ENCODE assay signal across 26 cellular contexts in the genomic region with DNA sequence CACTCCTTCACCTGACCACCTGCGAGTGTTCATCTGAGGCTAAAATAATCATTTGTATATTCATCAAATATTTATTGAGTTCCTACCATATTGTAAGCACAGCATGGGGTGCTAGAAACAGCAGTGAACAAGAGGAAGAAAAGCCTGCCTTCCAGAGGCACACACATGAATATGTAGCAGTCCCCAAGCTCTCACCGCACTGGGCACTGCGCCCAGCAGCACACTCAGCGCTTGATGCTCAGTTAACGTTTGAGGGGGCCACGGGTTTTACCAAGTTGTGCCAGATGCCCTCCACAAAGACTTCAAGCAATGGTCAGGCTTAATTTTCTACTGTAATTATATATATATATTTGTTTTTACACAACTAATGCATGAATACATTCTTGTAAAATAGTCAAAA. TPM values are rescaled to one million over a fixed set of nuclear protein-coding genes. Genes with fewer than 3 reads are reported as not detected.
DNase-seq lines count a peak whose midpoint lies in the region; ATAC-seq and TF ChIP-seq lines count a peak whose summit lies in the region.
"Had no signal": no experiment of that assay in that cellular context is flagged by ENCODE, and none has a peak within 500 bp of the region (broad histone marks: within the 10 kb centered on the region; RNA-seq: fewer than 3 reads in every experiment).

No MANE protein-coding gene starts in this region.

- no peak overlapping the region for H3K4me3 Mint-ChIP-seq in stimulated activated effector memory CD8-positive, alpha-beta T cell treated with anti-CD3 and anti-CD28 coated beads, Interleukin-12 subunit alpha, Interleukin-12 subunit beta, amount 100 ng/mL, for 72 hours
- H3K4me3 Mint-ChIP-seq in immature natural killer cell = no peak overlapping the region
- H3K4me3 Mint-ChIP-seq: activated CD4-positive, alpha-beta T cell treated with anti-CD3 and anti-CD28 coated beads, Interleukin-2, amount 10 ng/mL, durations not matched to agents 24 days and 14 days; activated T-cell treated with anti-CD3 and anti-CD28 coated beads, Interleukin-2, amount 50 U/mL, for 24 hours; CD4-positive, CD25-positive, alpha-beta regulatory T cell; IgD-negative memory B cell; natural killer cell treated with Interleukin-12 subunit alpha and Interleukin-12 subunit beta and Interleukin-15 and Interleukin-18, amount 100 ng/mL, for 72 hours had no signal

- H3K4me1 Mint-ChIP-seq in stimulated activated effector memory CD8-positive, alpha-beta T cell treated with anti-CD3 and anti-CD28 coated beads, Interleukin-12 subunit alpha, Interleukin-12 subunit beta, amount 100 ng/mL, for 72 hours = no peaks in the 10 kb centered on the region
- no peaks in the 10 kb centered on the region for H3K4me1 Mint-ChIP-seq in immature natural killer cell
- H3K4me1 Mint-ChIP-seq: activated CD4-positive, alpha-beta T cell treated with anti-CD3 and anti-CD28 coated beads, Interleukin-2, amount 10 ng/mL, durations not matched to agents 24 days and 14 days had no signal

- H3K27ac Mint-ChIP-seq in stimulated activated effector memory CD8-positive, alpha-beta T cell treated with anti-CD3 and anti-CD28 coated beads, Interleukin-12 subunit alpha, Interleukin-12 subunit beta, amount 100 ng/mL, for 72 hours = peak overlapping the region; percentile 58
- H3K27ac Mint-ChIP-seq in immature natural killer cell = no peak overlapping the region
- H3K27ac Mint-ChIP-seq: activated CD4-positive, alpha-beta T cell treated with anti-CD3 and anti-CD28 coated beads, Interleukin-2, amount 10 ng/mL, durations not matched to agents 24 days and 14 days; activated T-cell treated with anti-CD3 and anti-CD28 coated beads, Interleukin-2, amount 50 U/mL, for 24 hours; IgD-negative memory B cell; natural killer cell treated with Interleukin-12 subunit alpha and Interleukin-12 subunit beta and Interleukin-15 and Interleukin-18, amount 100 ng/mL, for 72 hours had no signal

- H3K36me3 Mint-ChIP-seq in stimulated activated effector memory CD8-positive, alpha-beta T cell treated with anti-CD3 and anti-CD28 coated beads, Interleukin-12 subunit alpha, Interleukin-12 subunit beta, amount 100 ng/mL, for 72 hours = peaks cover 28% of the 10 kb centered on the region
- H3K36me3 Mint-ChIP-seq in immature natural killer cell = peaks cover 13 to 28% (median 17%) of the 10 kb centered on the region in 3 donors

- no peak for ATAC-seq in stimulated activated effector memory CD8-positive, alpha-beta T cell treated with anti-CD3 and anti-CD28 coated beads, Interleukin-12 subunit alpha, Interleukin-12 subunit beta, amount 100 ng/mL, for 72 hours
- no peak for ATAC-seq in HG02981 (IDR thresholded peaks at IDR 0.05; ENCODE audit: unreplicated experiment)
- ATAC-seq: gastroesophageal sphincter; GM12878; left colon; natural killer cell treated with Interleukin-12 subunit alpha and Interleukin-12 subunit beta and Interleukin-15 and Interleukin-18, amount 100 ng/mL, for 72 hours; psoas muscle had no signal

- DNase-seq in NCI-H1694 treated with DMSO at 0.1 percent for 48 hours (lab: John Stamatoyannopoulos, UW) = peak; percentile 18
- no peak for DNase-seq in NCI-H1694 (lab: John Stamatoyannopoulos, UW)
- DNase-seq in NCI-H1092 treated with DMSO at 0.1 percent for 48 hours (lab: John Stamatoyannopoulos, UW) = peak; percentile 30
- peak; percentile 53 for DNase-seq in astrocyte of the cerebellum (ENCODE audit: low read depth)
- DNase-seq in stimulated activated effector memory CD8-positive, alpha-beta T cell treated with anti-CD3 and anti-CD28 coated beads, Interleukin-12 subunit alpha, Interleukin-12 subunit beta, amount 100 ng/mL, for 72 hours (ENCODE audit: low spot score in 2 of 2) = no peak
- DNase-seq in immature natural killer cell = no peak
- DNase-seq in dedifferentiated amniotic fluid mesenchymal stem cell (ENCODE audit: extremely low spot score) = no peak
- DNase-seq: activated CD4-positive, alpha-beta T cell treated with anti-CD3 and anti-CD28 coated beads, Interleukin-2, amount 10 ng/mL, durations not matched to agents 24 days and 14 days; activated T-cell treated with anti-CD3 and anti-CD28 coated beads, Interleukin-2, amount 50 U/mL, for 24 hours; CD4-positive, CD25-positive, alpha-beta regulatory T cell; left colon; NCI-H187 treated with DMSO at 0.1 percent for 48 hours; NCI-H774; occipital lobe; psoas muscle; RPMI8226; SJCRH30; stimulated activated CD4-positive, alpha-beta T cell treated with anti-CD3 and anti-CD28 coated beads, Interleukin-4, amount 100 ng/mL, for 24 hours; T1000; trophoblast cell; WERI-Rb-1 had no signal

- no peak overlapping the region for H3K4me3 ChIP-seq in astrocyte of the cerebellum (ENCODE audit: low read depth, low read length)
- H3K4me3 ChIP-seq: gastroesophageal sphincter, GM12878, psoas muscle, SJCRH30 had no signal

- no peaks in the 10 kb centered on the region for H3K27me3 Mint-ChIP-seq in immature natural killer cell (ENCODE audit: low read depth in 3 of 3)
- H3K27me3 Mint-ChIP-seq: activated CD4-positive, alpha-beta T cell treated with anti-CD3 and anti-CD28 coated beads, Interleukin-2, amount 10 ng/mL, durations not matched to agents 24 days and 14 days; activated T-cell treated with anti-CD3 and anti-CD28 coated beads, Interleukin-2, amount 50 U/mL, for 24 hours; CD4-positive, CD25-positive, alpha-beta regulatory T cell; IgD-negative memory B cell; natural killer cell treated with Interleukin-12 subunit alpha and Interleukin-12 subunit beta and Interleukin-15 and Interleukin-18, amount 100 ng/mL, for 72 hours had no signal

- no peaks in the 10 kb centered on the region for H3K9me3 Mint-ChIP-seq in stimulated activated effector memory CD8-positive, alpha-beta T cell treated with anti-CD3 and anti-CD28 coated beads, Interleukin-12 subunit alpha, Interleukin-12 subunit beta, amount 100 ng/mL, for 72 hours
- no peaks in the 10 kb centered on the region for H3K9me3 Mint-ChIP-seq in immature natural killer cell
- H3K9me3 Mint-ChIP-seq: activated CD4-positive, alpha-beta T cell treated with anti-CD3 and anti-CD28 coated beads, Interleukin-2, amount 10 ng/mL, durations not matched to agents 24 days and 14 days; activated T-cell treated with anti-CD3 and anti-CD28 coated beads, Interleukin-2, amount 50 U/mL, for 24 hours; IgD-negative memory B cell; natural killer cell treated with Interleukin-12 subunit alpha and Interleukin-12 subunit beta and Interleukin-15 and Interleukin-18, amount 100 ng/mL, for 72 hours had no signal

- in situ Hi-C loops in astrocyte of the cerebellum (cut with HindIII; ENCODE audit: low sequenced_read_pairs) = no loop called here

- TF ChIP-seq CTCF in astrocyte of the cerebellum (IDR thresholded peaks at IDR 0.05; ENCODE audit: low read depth, low read length, missing control alignments) = no peak

RNA-seq across cellular contexts. Expression of a gene that starts 52.0 kb away (rescaled TPM):
- 10 to 100 TPM in 2 of 3 donors, 1 to 10 TPM in 1; 8.3 to 13.7 (median 10.5) TPM for polyA plus RNA-seq in immature natural killer cell

Comparison
In these comparisons a context has a peak if more than half of its experiments do, and no peak if none do; other contexts are left out.
1. DNase-seq: peak in NCI-H1694 treated with DMSO at 0.1 percent for 48 hours (single experiment), NCI-H1092 treated with DMSO at 0.1 percent for 48 hours (single experiment) and astrocyte of the cerebellum (single experiment); none in NCI-H1694 (single experiment), stimulated activated effector memory CD8-positive, alpha-beta T cell treated with anti-CD3 and anti-CD28 coated beads, Interleukin-12 subunit alpha, Interleukin-12 subunit beta, amount 100 ng/mL, for 72 hours (0 of 2), immature natural killer cell (0 of 3) and dedifferentiated amniotic fluid mesenchymal stem cell (single experiment).